22 cellular contexts compared by ENCODE assay signal in the genomic region with DNA sequence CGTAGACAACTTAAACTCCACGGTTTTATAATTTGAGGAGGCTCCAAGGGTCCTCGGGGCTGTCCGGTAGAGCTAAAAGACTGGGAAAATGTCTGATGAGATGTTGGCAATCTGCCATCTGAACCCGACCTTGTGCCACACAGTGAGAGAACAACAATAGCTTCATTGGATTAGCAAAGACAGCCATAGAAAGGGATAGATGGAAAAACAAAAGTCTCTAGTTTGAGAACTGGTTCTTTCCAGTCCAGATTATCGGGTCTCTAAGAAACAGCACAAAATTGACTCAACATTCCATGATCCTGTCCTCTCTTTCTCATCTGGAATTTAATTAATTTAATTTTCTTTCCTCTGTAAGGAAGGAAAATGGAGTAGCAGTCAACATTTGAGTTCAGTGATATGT. TPM values are rescaled to one million over a fixed set of nuclear protein-coding genes. Genes with fewer than 3 reads are reported as not detected.
"Had no signal": no experiment of that assay in that cellular context is flagged by ENCODE, and none has a peak within 500 bp of the region (broad histone marks: within the 10 kb centered on the region; RNA-seq: fewer than 3 reads in every experiment).

No MANE protein-coding gene starts in this region.

- H3K27me3 Mint-ChIP-seq: activated CD8-positive, alpha-beta T cell treated with anti-CD3 and anti-CD28 coated beads for 36 hours; activated T-helper 17 cell treated with anti-CD3 and anti-CD28 coated beads, Interleukin-2, amount 50 U/mL, for 72 hours; memory B cell; naive B cell had no signal

- H3K4me3 Mint-ChIP-seq: activated CD8-positive, alpha-beta T cell treated with anti-CD3 and anti-CD28 coated beads for 36 hours; activated naive CD4-positive, alpha-beta T cell treated with anti-CD3 and anti-CD28 coated beads for 36 hours; memory B cell; naive B cell; stimulated activated effector memory CD8-positive, alpha-beta T cell treated with anti-CD3 and anti-CD28 coated beads, Interleukin-12 subunit alpha, Interleukin-12 subunit beta, amount 100 ng/mL, for 72 hours; WTC11 had no signal

- H3K27ac ChIP-seq: ascending aorta, esophagus muscularis mucosa, gastroesophageal sphincter, heart right ventricle, neutrophil, parathyroid adenoma, upper lobe of right lung had no signal

- H3K27ac Mint-ChIP-seq: activated CD8-positive, alpha-beta T cell treated with anti-CD3 and anti-CD28 coated beads for 36 hours; activated naive CD4-positive, alpha-beta T cell treated with anti-CD3 and anti-CD28 coated beads for 36 hours; activated T-helper 17 cell treated with anti-CD3 and anti-CD28 coated beads, Interleukin-2, amount 50 U/mL, for 72 hours; memory B cell; naive B cell; stimulated activated effector memory CD8-positive, alpha-beta T cell treated with anti-CD3 and anti-CD28 coated beads, Interleukin-12 subunit alpha, Interleukin-12 subunit beta, amount 100 ng/mL, for 72 hours; WTC11 had no signal

- H3K4me1 ChIP-seq: ascending aorta, esophagus muscularis mucosa, gastroesophageal sphincter, heart right ventricle, parathyroid adenoma, upper lobe of right lung had no signal

- DNase-seq: activated CD4-positive, alpha-beta T cell treated with anti-CD3 and anti-CD28 coated beads for 4 hours; activated CD8-positive, alpha-beta T cell treated with anti-CD3 and anti-CD28 coated beads for 36 hours; activated naive CD4-positive, alpha-beta T cell treated with anti-CD3 and anti-CD28 coated beads for 36 hours; activated T-cell treated with anti-CD3 and anti-CD28 coated beads, Interleukin-2, amount 50 U/mL, for 1 hour; effector memory CD4-positive, alpha-beta T cell; heart right ventricle; left ventricle myocardium superior; naive B cell; stimulated activated CD4-positive, alpha-beta T cell treated with anti-CD3 and anti-CD28 coated beads, Interleukin-4, amount 100 ng/mL, for 24 hours; upper lobe of right lung had no signal

- H3K36me3 Mint-ChIP-seq: naive B cell, WTC11 had no signal

- ATAC-seq: activated CD8-positive, alpha-beta T cell treated with anti-CD3 and anti-CD28 coated beads for 36 hours; activated T-helper 17 cell treated with anti-CD3 and anti-CD28 coated beads, Interleukin-2, amount 50 U/mL, for 72 hours; gastroesophageal sphincter; heart right ventricle; left ventricle myocardium superior; sciatic nerve; stimulated activated effector memory CD8-positive, alpha-beta T cell treated with anti-CD3 and anti-CD28 coated beads, Interleukin-12 subunit alpha, Interleukin-12 subunit beta, amount 100 ng/mL, for 72 hours; upper lobe of right lung; WTC11 had no signal

- H3K9me3 Mint-ChIP-seq: activated CD8-positive, alpha-beta T cell treated with anti-CD3 and anti-CD28 coated beads for 36 hours; activated naive CD4-positive, alpha-beta T cell treated with anti-CD3 and anti-CD28 coated beads for 36 hours; activated T-helper 17 cell treated with anti-CD3 and anti-CD28 coated beads, Interleukin-2, amount 50 U/mL, for 72 hours; memory B cell; naive B cell; stimulated activated effector memory CD8-positive, alpha-beta T cell treated with anti-CD3 and anti-CD28 coated beads, Interleukin-12 subunit alpha, Interleukin-12 subunit beta, amount 100 ng/mL, for 72 hours; WTC11 had no signal

- H3K4me3 ChIP-seq: ascending aorta, esophagus muscularis mucosa, gastroesophageal sphincter, heart right ventricle, upper lobe of right lung had no signal

- H3K36me3 ChIP-seq: ascending aorta had no signal

- H3K27me3 ChIP-seq: ascending aorta, esophagus muscularis mucosa, gastroesophageal sphincter, neutrophil, upper lobe of right lung had no signal

- H3K4me1 Mint-ChIP-seq: naive B cell, WTC11 had no signal

- H3K9me3 ChIP-seq: ascending aorta, esophagus muscularis mucosa, gastroesophageal sphincter, heart right ventricle, neutrophil, upper lobe of right lung had no signal

RNA-seq across cellular contexts. Expression of gene CD40LG, which starts 31.6 kb away (rescaled TPM):
- total RNA-seq: ascending aorta, cerebellum, endothelial cell of umbilical vein, WTC11 had no signal
